Comparison of ENCODE assay signal across 8 cellular contexts in genomic region chr16:49857423-49858181, GRCh38. TPM values are rescaled to one million over a fixed set of nuclear protein-coding genes. Genes with fewer than 3 reads are reported as not detected.
DNase-seq lines count a peak whose midpoint lies in the region; ATAC-seq, FAIRE-seq and TF ChIP-seq lines count a peak whose summit lies in the region.

No MANE protein-coding gene starts in this region.

- BruUV-seq in mammary epithelial cell (replicated peaks; lab: Mats Ljungman, UMichigan), result no TSS peak

- H3K9me3 ChIP-seq in mammary epithelial cell (replicated peaks; ENCODE audit: insufficient read depth, low read length), result no peaks in the 10 kb centered on the region

- no peak for FAIRE-seq in D721Med (lab: Jason Lieb, UNC)

- in situ Hi-C loops in mammary epithelial cell (cut with MboI; ENCODE audit: low sequenced_read_pairs in 2 of 2), result no loop called here

- H3K27me3 ChIP-seq in KMS-11 (ENCODE audit: insufficient read depth, low read depth) (peaks cover 15% of the 10 kb centered on the region; the same call in 1 of the 2 replicates), mammary epithelial cell (ENCODE audit: insufficient read depth, low read length) (peaks cover 12% of the 10 kb centered on the region), kidney epithelial cell (ENCODE audit: control insufficient read depth, insufficient read depth, low read length) (peaks cover 40% of the 10 kb centered on the region)

- dilution Hi-C loops in mammary epithelial cell (cut with HindIII; ENCODE audit: low sequenced_read_pairs), result no loop called here

- no peaks in the 10 kb centered on the region for H3K36me3 ChIP-seq in KMS-11 (ENCODE audit: insufficient read depth)
- H3K36me3 ChIP-seq in mammary epithelial cell (ENCODE audit: insufficient read depth, low read length), result no peaks in the 10 kb centered on the region
- H3K36me3 ChIP-seq in kidney epithelial cell (ENCODE audit: control insufficient read depth, insufficient read depth, low read length), result no peaks in the 10 kb centered on the region

- ATAC-seq in HG03378 (IDR thresholded peaks at IDR 0.05; ENCODE audit: unreplicated experiment), result no peak

- WGBS in mammary epithelial cell (ENCODE audit: low coverage, missing lambda C conversion rate), result 3% methylated on average over 19 of the region's 52 CpGs

- H3K4me3 ChIP-seq in KMS-11 (IDR thresholded peaks at IDR 0.05; ENCODE audit: insufficient read depth, low read depth, low read length) (no peak overlapping the region), mammary epithelial cell (replicated peaks in 1 of 3; ENCODE audit: insufficient read depth in 1 of 3, low read depth in 2 of 3, low read length in 3 of 3) (peak overlapping the region; percentile 7 to 56 (median 48)), kidney epithelial cell (ENCODE audit: low read depth, low read length) (peak overlapping the region; percentile 20)

- H4K20me1 ChIP-seq in KMS-11 (ENCODE audit: insufficient read depth) (no peaks in the 10 kb centered on the region), mammary epithelial cell (ENCODE audit: insufficient read depth, low read length) (no peaks in the 10 kb centered on the region)

- TF ChIP-seq CTCF in D721Med (IDR thresholded peaks at IDR 0.05; ENCODE audit: insufficient read depth, missing control alignments) (peak; percentile 67), KMS-11 (conservative IDR thresholded peaks at IDR 0.05; ENCODE audit: low read depth, low read length) (peak; percentile 92), mammary epithelial cell (conservative IDR thresholded peaks at IDR 0.05 in 1 of 2, IDR thresholded peaks at IDR 0.05 in 1 of 2; ENCODE audit: extremely low read depth in 1 of 2, insufficient read depth in 1 of 2, low read depth in 1 of 2, low read length in 2 of 2) (peak; percentile 57 to 82), kidney epithelial cell (IDR thresholded peaks at IDR 0.05; ENCODE audit: insufficient read depth, low read length, poor library complexity, severe bottlenecking) (peak; percentile 80)

- H3K27ac ChIP-seq in KMS-11 (no peak overlapping the region), mammary epithelial cell (ENCODE audit: insufficient read depth, low read depth, low read length) (no peak overlapping the region)

- no peak overlapping the region; the same call in 1 of the 2 replicates for H3K9ac ChIP-seq in KMS-11
- no peak overlapping the region for H3K9ac ChIP-seq in mammary epithelial cell (ENCODE audit: insufficient read depth, low read length)

- peaks cover 4% of the 10 kb centered on the region for H3K4me1 ChIP-seq in KMS-11 (ENCODE audit: low read depth, poor library complexity, severe bottlenecking)
- peaks cover 12% of the 10 kb centered on the region for H3K4me1 ChIP-seq in mammary epithelial cell (ENCODE audit: insufficient read depth, low read length)

- H3K79me2 ChIP-seq in KMS-11 (ENCODE audit: insufficient read depth, low read depth) (no peaks in the 10 kb centered on the region), mammary epithelial cell (ENCODE audit: insufficient read depth, low read length) (no peaks in the 10 kb centered on the region)

- CTCF ChIA-PET in mammary epithelial cell (lab: Charles Lee; ENCODE audit: low non-redundant PET), result interaction anchor here (0.7 kb wide), 1 partner anchor 167 kb away, joined by 3 read pairs; the partner anchor contains the start of gene CNEP1R1

- H3K4me2 ChIP-seq in KMS-11 (peak overlapping the region; percentile 73), mammary epithelial cell (ENCODE audit: insufficient read depth, low read depth, low read length) (peak overlapping the region; percentile 97)

- DNase-seq in D721Med (ENCODE audit: insufficient read length, low spot score) (peak; percentile 39), SW480 (ENCODE audit: low spot score) (peak; percentile 65), mammary epithelial cell (peak; percentile 37), kidney epithelial cell (ENCODE audit: low read depth) (no peak), DMS53 treated with DMSO at 0.1 percent for 48 hours (lab: John Stamatoyannopoulos, UW; ENCODE audit: unreplicated experiment) (no peak)
- peak; percentile 51 for DNase-seq in stimulated activated CD4-positive, alpha-beta T cell treated with anti-CD3 and anti-CD28 coated beads, Interleukin-1b, Interleukin-23, amount 100 ng/mL, for 48 hours

- H2AFZ ChIP-seq in KMS-11 (ENCODE audit: low read depth), result peak overlapping the region; percentile 79
- H2AFZ ChIP-seq in mammary epithelial cell (ENCODE audit: low read depth, low read length), result peak overlapping the region; percentile 88

- intact Hi-C loops in mammary epithelial cell (cut with micrococcal nuclease), result loop anchor here (1.0 to 5.0 kb wide), 4 partner anchors 65 to 449 kb away; no protein-coding TSS in a partner anchor

RNA-seq across cellular contexts. Expression of gene ZNF423, which starts 1.7 kb away (rescaled TPM):
- total RNA-seq in mammary epithelial cell (under 1 TPM; 0.26 to 0.33 TPM), kidney epithelial cell (3.6 and 5.5 TPM in 2 replicates)
- 0.01 TPM for polyA plus RNA-seq in mammary epithelial cell
- polyA minus RNA-seq in mammary epithelial cell, result not detected

Comparison
In these comparisons a context has a peak if more than half of its experiments do, and no peak if none do; other contexts are left out.
1. DNase-seq: peak in D721Med (single experiment), SW480 (single experiment), mammary epithelial cell (single experiment) and stimulated activated CD4-positive, alpha-beta T cell treated with anti-CD3 and anti-CD28 coated beads, Interleukin-1b, Interleukin-23, amount 100 ng/mL, for 48 hours (single experiment); none in kidney epithelial cell (single experiment) and DMS53 treated with DMSO at 0.1 percent for 48 hours (single experiment).
2. Peak in every context shown above with its lines, with median percentiles within 50 percentile points of each other: CTCF ChIP-seq.